Comparison of ENCODE assay signal across 1 cellular context in genomic region chr17:7842380-7842949, GRCh38.
A peak's percentile ranks its signal among the peaks of the same experiment; 100 is the strongest.
TF ChIP-seq lines count a peak whose summit lies in the region.

No MANE protein-coding gene starts in this region.

TF ChIP-seq in HepG2, 621 proteins besides CTCF, POLR2A, EP300 and RAD21 (continued from another document):
- peak; percentile 29; the same call in 1 of the 2 replicates for TF ChIP-seq ZNF280D (CRISPR knock-in tag; IDR thresholded peaks at IDR 0.05)
- no peak for TF ChIP-seq CHCHD3 (CRISPR knock-in tag; IDR thresholded peaks at IDR 0.05)
- no peak for TF ChIP-seq SNRNP70 (IDR thresholded peaks at IDR 0.05; ENCODE audit: low read depth, low read length)
- TF ChIP-seq JUNB (CRISPR knock-in tag; IDR thresholded peaks at IDR 0.05; ENCODE audit: borderline replicate concordance), result 0 out of 2 replicates have a peak, but pooled peaks have one; percentile 61
- TF ChIP-seq ZNF879 (CRISPR knock-in tag; IDR thresholded peaks at IDR 0.05), result no peak
- TF ChIP-seq CENPT (CRISPR knock-in tag; IDR thresholded peaks at IDR 0.05; ENCODE audit: low read depth), result peak; percentile 50; the same call in 1 of the 2 replicates
- no peak for TF ChIP-seq CHD2 (IDR thresholded peaks at IDR 0.05; ENCODE audit: low read depth, low read length)
- no peak for TF ChIP-seq ZNF83 (CRISPR knock-in tag; IDR thresholded peaks at IDR 0.05; ENCODE audit: borderline replicate concordance)
- TF ChIP-seq ELF1 (CRISPR knock-in tag; IDR thresholded peaks at IDR 0.05), result no peak
- TF ChIP-seq ZNF503 (CRISPR knock-in tag; IDR thresholded peaks at IDR 0.05), result no peak
- no peak for TF ChIP-seq KAT8 (CRISPR knock-in tag; IDR thresholded peaks at IDR 0.05)
- TF ChIP-seq ZNF597 (CRISPR knock-in tag; IDR thresholded peaks at IDR 0.05), result no peak
- TF ChIP-seq KLF13 (CRISPR knock-in tag; IDR thresholded peaks at IDR 0.05), result no peak
- no peak for TF ChIP-seq ZNF280B (CRISPR knock-in tag; IDR thresholded peaks at IDR 0.05; ENCODE audit: borderline replicate concordance)
- 0 out of 2 replicates have a peak, but pooled peaks have one; percentile 52 for TF ChIP-seq HOXA9 (CRISPR knock-in tag; IDR thresholded peaks at IDR 0.05; ENCODE audit: borderline replicate concordance)
- TF ChIP-seq ZNF776 (CRISPR knock-in tag; IDR thresholded peaks at IDR 0.05), result 0 out of 2 replicates have a peak, but pooled peaks have one; percentile 9
- no peak for TF ChIP-seq POGK (CRISPR knock-in tag; conservative IDR thresholded peaks at IDR 0.05)
- TF ChIP-seq ZNF652 (CRISPR knock-in tag; IDR thresholded peaks at IDR 0.05; ENCODE audit: borderline replicate concordance, low read depth), result no peak
